Comparison of ENCODE assay signal across 17 cellular contexts in the genomic region with DNA sequence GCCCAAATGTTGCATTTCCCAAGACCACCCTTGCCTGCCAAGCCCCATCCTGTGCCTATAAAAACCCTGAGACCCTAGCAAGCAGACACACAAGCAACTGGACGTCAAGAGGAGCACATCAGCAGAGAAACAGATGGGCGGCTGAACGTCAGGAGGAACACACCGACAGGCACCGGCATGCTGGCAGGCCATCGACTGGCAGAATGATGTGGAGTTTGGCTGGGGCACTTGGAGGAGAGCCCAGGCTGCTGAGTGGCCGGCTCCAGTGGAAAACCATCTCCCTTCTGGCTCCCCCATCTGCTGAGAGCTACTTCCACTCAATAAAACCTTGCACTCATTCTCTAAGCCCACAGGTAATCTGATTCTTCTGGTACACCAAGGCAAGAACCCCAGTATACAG.
"Had no signal": no experiment of that assay in that cellular context is flagged by ENCODE, and none has a peak within 500 bp of the region (broad histone marks: within the 10 kb centered on the region; RNA-seq: fewer than 3 reads in every experiment).

No MANE protein-coding gene starts in this region.

- H3K27ac ChIP-seq: gastrocnemius medialis, ovary, stomach, thoracic aorta had no signal

- H3K4me1 ChIP-seq: gastrocnemius medialis, stomach had no signal

- H3K9me3 ChIP-seq: gastrocnemius medialis had no signal

- H3K4me3 Mint-ChIP-seq: immature natural killer cell, natural killer cell, neural crest cell had no signal

- DNase-seq: effector memory CD4-positive, alpha-beta T cell; gastrocnemius medialis; mucosa of descending colon; natural killer cell; nucleus accumbens; ovary; small intestine; stimulated activated CD4-positive, alpha-beta T cell treated with anti-CD3 and anti-CD28 coated beads, Interleukin-12 subunit alpha, Interleukin-12 subunit beta, amount 100 ng/mL, for 4 hours; stimulated activated naive CD4-positive, alpha-beta T cell; stomach; substantia nigra; trophoblast cell had no signal

- H3K27me3 ChIP-seq: gastrocnemius medialis, ovary, stomach had no signal

- H3K4me1 Mint-ChIP-seq: immature natural killer cell, natural killer cell had no signal

- H3K9me3 Mint-ChIP-seq: natural killer cell had no signal

- H3K4me3 ChIP-seq: gastrocnemius medialis, mucosa of descending colon, ovary, stomach, thoracic aorta had no signal

- ATAC-seq: esophagus mucosa, gastrocnemius medialis, mucosa of descending colon, natural killer cell, right cardiac atrium had no signal

- H3K36me3 Mint-ChIP-seq: natural killer cell had no signal

- H3K36me3 ChIP-seq: gastrocnemius medialis, ovary had no signal

- H3K27ac Mint-ChIP-seq: immature natural killer cell, natural killer cell had no signal
